8 cellular contexts compared by ENCODE assay signal in the genomic region with DNA sequence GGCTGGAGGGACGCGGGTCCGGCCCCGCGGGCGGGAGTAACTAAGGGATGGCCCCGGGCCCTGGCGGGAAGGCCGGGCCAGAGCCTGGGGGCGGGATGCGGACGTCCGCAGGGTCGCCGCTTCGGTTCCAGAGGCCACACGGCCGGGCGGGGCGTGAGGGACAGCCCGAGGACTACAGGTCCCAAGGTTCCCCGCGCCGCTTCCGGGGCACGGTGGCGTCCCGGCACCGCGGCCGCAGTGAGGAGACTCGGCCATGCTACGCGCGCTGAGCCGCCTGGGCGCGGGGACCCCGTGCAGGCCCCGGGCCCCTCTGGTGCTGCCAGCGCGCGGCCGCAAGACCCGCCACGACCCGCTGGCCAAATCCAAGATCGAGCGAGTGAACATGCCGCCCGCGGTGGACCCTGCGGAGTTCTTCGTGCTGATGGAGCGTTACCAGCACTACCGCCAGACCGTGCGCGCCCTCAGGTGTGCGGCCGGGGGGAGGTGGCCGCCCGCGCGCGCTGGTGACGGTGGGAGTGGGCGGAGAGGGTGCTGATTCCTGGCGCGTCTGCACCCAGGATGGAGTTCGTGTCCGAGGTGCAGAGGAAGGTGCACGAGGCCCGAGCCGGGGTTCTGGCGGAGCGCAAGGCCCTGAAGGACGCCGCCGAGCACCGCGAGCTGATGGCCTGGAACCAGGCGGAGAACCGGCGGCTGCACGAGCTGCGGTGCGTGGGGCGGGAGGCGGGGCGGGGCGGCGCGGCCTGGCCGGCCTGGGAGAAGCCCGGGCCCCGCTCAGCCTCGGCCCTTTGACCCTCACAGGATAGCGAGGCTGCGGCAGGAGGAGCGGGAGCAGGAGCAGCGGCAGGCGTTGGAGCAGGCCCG. TPM values are rescaled to one million over a fixed set of nuclear protein-coding genes. Genes with fewer than 3 reads are reported as not detected.
DNase-seq lines count a peak whose midpoint lies in the region; ATAC-seq and TF ChIP-seq lines count a peak whose summit lies in the region.

MRPS26 (plus strand) TSS at position 237 of the 861 bp plus-strand sequence; CDS start at position 254, 17 bp downstream.

- WGBS in gastroesophageal sphincter (ENCODE audit: low coverage in 1 of 2), 2 donors = no CpG with 5 or more reads among the region's 104 CpGs

- H3K36me3 ChIP-seq in KMS-11 (ENCODE audit: insufficient read depth) (no peaks in the 10 kb centered on the region), SJSA1 (peaks cover 38% of the 10 kb centered on the region), gastroesophageal sphincter (peaks cover 0 to 34% of the 10 kb centered on the region in 2 donors)

- peak within 1 kb of the TSS; percentile 60 for H3K9ac ChIP-seq in KMS-11

- no peaks in the 10 kb centered on the region for H3K27me3 ChIP-seq in KMS-11 (ENCODE audit: insufficient read depth, low read depth)
- H3K27me3 ChIP-seq in SJSA1 (replicated peaks) = no peaks in the 10 kb centered on the region
- H3K27me3 ChIP-seq in gastroesophageal sphincter = no peaks in the 10 kb centered on the region

- TF ChIP-seq CTCF in KMS-11 (conservative IDR thresholded peaks at IDR 0.05; ENCODE audit: low read depth, low read length) (no peak), gastroesophageal sphincter (IDR thresholded peaks at IDR 0.05) (peak in 2 of 4 experiments; percentile 2 to 15)

- H2AFZ ChIP-seq in KMS-11 (ENCODE audit: low read depth) = peak within 1 kb of the TSS; percentile 71; the same call in 1 of the 2 replicates

- H3K9me3 ChIP-seq in SJSA1 (replicated peaks) = no peaks in the 10 kb centered on the region
- no peaks in the 10 kb centered on the region for H3K9me3 ChIP-seq in gastroesophageal sphincter

- TF ChIP-seq EP300 in gastroesophageal sphincter (IDR thresholded peaks at IDR 0.05) = no peak

- ATAC-seq in GM21717 (IDR thresholded peaks at IDR 0.05; ENCODE audit: unreplicated experiment) (peak; percentile 81), gastroesophageal sphincter (peak; percentile 95)

- TF ChIP-seq POLR2A in gastroesophageal sphincter (IDR thresholded peaks at IDR 0.05) = peak; percentile 72 to 73

- no peaks in the 10 kb centered on the region for H4K20me1 ChIP-seq in KMS-11 (ENCODE audit: insufficient read depth)

- DNase-seq in Daoy (ENCODE audit: low read depth) (peak; percentile 91), SJSA1 (ENCODE audit: low read depth in 1 of 2, low spot score in 2 of 2) (peak; percentile 89 to 92), non-pigmented ciliary epithelial cell (ENCODE audit: low read depth) (peak; percentile 20), substantia nigra (lab: John Stamatoyannopoulos, UW) (peak in 48 of 49 donors; percentile 54 to 93 (median 83))
- DNase-seq in activated naive CD4-positive, alpha-beta T cell treated with Interleukin-2 at 50 U/mL for 16 hours = peak; percentile 83

- H3K4me1 ChIP-seq in KMS-11 (ENCODE audit: low read depth, poor library complexity, severe bottlenecking) (peaks cover 12% of the 10 kb centered on the region), SJSA1 (replicated peaks) (peaks cover 12% of the 10 kb centered on the region), gastroesophageal sphincter (peaks cover 0 to 53% (median 20%) of the 10 kb centered on the region in 3 donors)

- no peak within 1 kb of the TSS for H3K4me3 ChIP-seq in KMS-11 (IDR thresholded peaks at IDR 0.05; ENCODE audit: insufficient read depth, low read depth, low read length)
- H3K4me3 ChIP-seq in SJSA1 = peak within 1 kb of the TSS; percentile 88
- H3K4me3 ChIP-seq in gastroesophageal sphincter = peak within 1 kb of the TSS; percentile 74 to 79

- peak within 1 kb of the TSS; percentile 76 for H3K4me2 ChIP-seq in KMS-11

- H3K27ac ChIP-seq in KMS-11 = no peak within 1 kb of the TSS
- peak within 1 kb of the TSS; percentile 77 for H3K27ac ChIP-seq in SJSA1
- peak within 1 kb of the TSS; percentile 67 to 96 (median 93) for H3K27ac ChIP-seq in gastroesophageal sphincter
- H3K27ac ChIP-seq in substantia nigra (ENCODE audit: low read depth, low read length, poor library complexity, severe bottlenecking) = peak within 1 kb of the TSS; percentile 90

- no peaks in the 10 kb centered on the region for H3K79me2 ChIP-seq in KMS-11 (ENCODE audit: insufficient read depth, low read depth)

RNA-seq across cellular contexts. Expression of gene MRPS26, which starts in this region (rescaled TPM):
- total RNA-seq in Daoy (2014; rRNA removed; shearing (Covaris generic)) = 98.0 and 109 TPM in 2 replicates
- total RNA-seq in SJSA1 (2014; rRNA removed; shearing (Covaris generic)) = 53.2 and 83.0 TPM in 2 replicates
- total RNA-seq in gastroesophageal sphincter = 10 to 100 TPM; 67.3 to 80.8 (median 72.7) TPM

Comparison
In these comparisons a context has a peak if more than half of its experiments do, and no peak if none do; other contexts are left out.
1. DNase-seq: peak in every context shown above with its lines; median percentile 91 in Daoy; 90 in SJSA1; 83 in activated naive CD4-positive, alpha-beta T cell treated with Interleukin-2 at 50 U/mL for 16 hours; 83 in substantia nigra; 20 in non-pigmented ciliary epithelial cell.